ENCODE assay signal across 2 cellular contexts in genomic region chr12:121223947-121224285, GRCh38.
A peak's percentile ranks its signal among the peaks of the same experiment; 100 is the strongest.
TF ChIP-seq lines count a peak whose summit lies in the region.

No MANE protein-coding gene starts in this region.

TF ChIP-seq in SK-N-SH, 30 proteins besides CTCF, POLR2A, EP300 and RAD21:
- TF ChIP-seq USF1 (IDR thresholded peaks at IDR 0.05; ENCODE audit: borderline replicate concordance, low read depth) (no peak), GATA2 (CRISPR knock-in tag; IDR thresholded peaks at IDR 0.05) (peak; percentile 62), EZH2phosphoT487 (IDR thresholded peaks at IDR 0.05; ENCODE audit: borderline replicate concordance, low read depth) (no peak)
TF ChIP-seq in SK-N-SH: peak in this region for 1.

TF ChIP-seq in SK-N-SH treated with all-trans-retinoic acid at 6 μM for 48 hours, 23 proteins besides CTCF, POLR2A, EP300 and RAD21:
- TF ChIP-seq, protein P1, sequence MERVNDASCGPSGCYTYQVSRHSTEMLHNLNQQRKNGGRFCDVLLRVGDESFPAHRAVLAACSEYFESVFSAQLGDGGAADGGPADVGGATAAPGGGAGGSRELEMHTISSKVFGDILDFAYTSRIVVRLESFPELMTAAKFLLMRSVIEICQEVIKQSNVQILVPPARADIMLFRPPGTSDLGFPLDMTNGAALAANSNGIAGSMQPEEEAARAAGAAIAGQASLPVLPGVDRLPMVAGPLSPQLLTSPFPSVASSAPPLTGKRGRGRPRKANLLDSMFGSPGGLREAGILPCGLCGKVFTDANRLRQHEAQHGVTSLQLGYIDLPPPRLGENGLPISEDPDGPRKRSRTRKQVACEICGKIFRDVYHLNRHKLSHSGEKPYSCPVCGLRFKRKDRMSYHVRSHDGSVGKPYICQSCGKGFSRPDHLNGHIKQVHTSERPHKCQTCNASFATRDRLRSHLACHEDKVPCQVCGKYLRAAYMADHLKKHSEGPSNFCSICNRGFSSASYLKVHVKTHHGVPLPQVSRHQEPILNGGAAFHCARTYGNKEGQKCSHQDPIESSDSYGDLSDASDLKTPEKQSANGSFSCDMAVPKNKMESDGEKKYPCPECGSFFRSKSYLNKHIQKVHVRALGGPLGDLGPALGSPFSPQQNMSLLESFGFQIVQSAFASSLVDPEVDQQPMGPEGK (CRISPR knock-in tag; IDR thresholded peaks at IDR 0.05; ENCODE audit: borderline replicate concordance) = no peak
- no peak for TF ChIP-seq ZNF70 (CRISPR knock-in tag; IDR thresholded peaks at IDR 0.05)
- no peak for TF ChIP-seq TOX (CRISPR knock-in tag; IDR thresholded peaks at IDR 0.05; ENCODE audit: borderline replicate concordance)
- no peak for TF ChIP-seq POU6F1 (CRISPR knock-in tag; IDR thresholded peaks at IDR 0.05; ENCODE audit: borderline replicate concordance, low read depth)
- no peak for TF ChIP-seq SNAI2 (CRISPR knock-in tag; IDR thresholded peaks at IDR 0.05)
- TF ChIP-seq OSR1 (CRISPR knock-in tag; IDR thresholded peaks at IDR 0.05) = no peak
- no peak for TF ChIP-seq ISL1 (CRISPR knock-in tag; IDR thresholded peaks at IDR 0.05)
- no peak for TF ChIP-seq TCF4 (CRISPR knock-in tag; IDR thresholded peaks at IDR 0.05; ENCODE audit: borderline replicate concordance)
- no peak for TF ChIP-seq ZNF8 (CRISPR knock-in tag; IDR thresholded peaks at IDR 0.05)
- TF ChIP-seq ZFP30 (CRISPR knock-in tag; IDR thresholded peaks at IDR 0.05) = no peak
- TF ChIP-seq ZC3H10 (CRISPR knock-in tag; IDR thresholded peaks at IDR 0.05) = no peak
- TF ChIP-seq CREB5 (CRISPR knock-in tag; IDR thresholded peaks at IDR 0.05; ENCODE audit: low read depth) = no peak
- no peak for TF ChIP-seq RARB (CRISPR knock-in tag; IDR thresholded peaks at IDR 0.05)
- TF ChIP-seq GLIS3 (CRISPR knock-in tag; IDR thresholded peaks at IDR 0.05) = no peak
- TF ChIP-seq, protein P2, sequence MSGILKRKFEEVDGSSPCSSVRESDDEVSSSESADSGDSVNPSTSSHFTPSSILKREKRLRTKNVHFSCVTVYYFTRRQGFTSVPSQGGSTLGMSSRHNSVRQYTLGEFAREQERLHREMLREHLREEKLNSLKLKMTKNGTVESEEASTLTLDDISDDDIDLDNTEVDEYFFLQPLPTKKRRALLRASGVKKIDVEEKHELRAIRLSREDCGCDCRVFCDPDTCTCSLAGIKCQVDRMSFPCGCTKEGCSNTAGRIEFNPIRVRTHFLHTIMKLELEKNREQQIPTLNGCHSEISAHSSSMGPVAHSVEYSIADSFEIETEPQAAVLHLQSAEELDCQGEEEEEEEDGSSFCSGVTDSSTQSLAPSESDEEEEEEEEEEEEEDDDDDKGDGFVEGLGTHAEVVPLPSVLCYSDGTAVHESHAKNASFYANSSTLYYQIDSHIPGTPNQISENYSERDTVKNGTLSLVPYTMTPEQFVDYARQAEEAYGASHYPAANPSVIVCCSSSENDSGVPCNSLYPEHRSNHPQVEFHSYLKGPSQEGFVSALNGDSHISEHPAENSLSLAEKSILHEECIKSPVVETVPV (CRISPR knock-in tag; IDR thresholded peaks at IDR 0.05) = no peak
- no peak for TF ChIP-seq ARNTL (CRISPR knock-in tag; IDR thresholded peaks at IDR 0.05; ENCODE audit: borderline replicate concordance, low read depth)
- no peak for TF ChIP-seq BACH2 (CRISPR knock-in tag; IDR thresholded peaks at IDR 0.05; ENCODE audit: borderline replicate concordance)
- no peak for TF ChIP-seq PPARA (CRISPR knock-in tag; IDR thresholded peaks at IDR 0.05; ENCODE audit: borderline replicate concordance)
